Comparison of ENCODE assay signal across 14 cellular contexts in the genomic region with DNA sequence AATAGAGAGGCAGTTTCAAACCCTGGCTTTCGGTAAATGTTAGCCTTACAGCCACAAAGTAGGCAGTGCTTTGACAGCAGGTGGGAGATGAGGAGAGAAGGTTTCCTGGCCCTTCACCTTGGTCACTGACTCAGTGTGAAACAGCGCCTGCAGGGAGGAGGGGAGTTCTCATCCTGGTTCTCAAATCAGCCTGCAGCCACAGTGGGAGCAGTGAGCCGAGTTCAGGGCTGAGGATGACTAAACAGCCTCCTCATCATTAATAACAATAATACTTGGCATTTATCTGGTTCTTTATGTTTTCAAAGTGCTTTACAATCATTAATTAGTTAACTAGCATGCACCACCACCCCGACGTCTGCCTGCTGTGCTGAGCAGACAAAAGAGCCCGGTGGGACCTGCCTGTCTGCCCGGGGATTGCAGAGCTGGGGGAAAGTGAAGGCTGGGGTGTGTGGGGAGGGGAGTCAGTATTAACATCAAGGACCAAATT. TPM values are rescaled to one million over a fixed set of nuclear protein-coding genes. Genes with fewer than 3 reads are reported as not detected.
DNase-seq lines count a peak whose midpoint lies in the region; ATAC-seq and TF ChIP-seq lines count a peak whose summit lies in the region.
"Had no signal": no experiment of that assay in that cellular context is flagged by ENCODE, and none has a peak within 500 bp of the region (broad histone marks: within the 10 kb centered on the region; RNA-seq: fewer than 3 reads in every experiment).

No MANE protein-coding gene starts in this region.

- H3K36me3 ChIP-seq in stomach (no peaks in the 10 kb centered on the region), prostate gland (no peaks in the 10 kb centered on the region)
- H3K36me3 ChIP-seq: left lung, vagina had no signal

- H3K4me3 ChIP-seq in stomach: no peak overlapping the region
- H3K4me3 ChIP-seq in prostate gland: no peak overlapping the region
- H3K4me3 ChIP-seq: dorsolateral prefrontal cortex, left lung, vagina had no signal

- TF ChIP-seq POLR2A in stomach (IDR thresholded peaks at IDR 0.05) (no peak), prostate gland (IDR thresholded peaks at IDR 0.05) (no peak)

- peaks cover 59% of the 10 kb centered on the region for H3K4me1 Mint-ChIP-seq in activated CD4-positive, alpha-beta memory T cell treated with anti-CD3 and anti-CD28 coated beads for 36 hours (ENCODE audit: low read depth)

- H3K27ac Mint-ChIP-seq in activated CD4-positive, alpha-beta memory T cell treated with anti-CD3 and anti-CD28 coated beads for 36 hours: no peak overlapping the region
- H3K27ac Mint-ChIP-seq: CD4-positive, alpha-beta T cell had no signal

- TF ChIP-seq CTCF in stomach (IDR thresholded peaks at IDR 0.05) (no peak), prostate gland (IDR thresholded peaks at IDR 0.05) (no peak)

- H3K36me3 Mint-ChIP-seq in activated CD4-positive, alpha-beta memory T cell treated with anti-CD3 and anti-CD28 coated beads for 36 hours: no peaks in the 10 kb centered on the region

- 45 to 57% (median 47%) methylated on average over 7 of the region's 7 CpGs for WGBS in stomach, 5 donors
- WGBS in prostate gland: 51% methylated on average over 7 of the region's 7 CpGs

- no peak overlapping the region for H3K27ac ChIP-seq in stomach
- H3K27ac ChIP-seq in prostate gland: no peak overlapping the region
- H3K27ac ChIP-seq: dorsolateral prefrontal cortex, left lung, vagina, VCaP had no signal

- intact Hi-C loops in activated CD4-positive, alpha-beta memory T cell treated with anti-CD3 and anti-CD28 coated beads for 36 hours (cut with micrococcal nuclease): loop anchor here (1.0 kb wide), 1 partner anchor 19 kb away; no protein-coding TSS in a partner anchor
- intact Hi-C loops in stomach (cut with DNase I; ENCODE audit: low total_unique reads): no loop called here
- intact Hi-C loops in prostate gland (cut with DNase I): no loop called here

- no peaks in the 10 kb centered on the region for H3K27me3 Mint-ChIP-seq in activated CD4-positive, alpha-beta memory T cell treated with anti-CD3 and anti-CD28 coated beads for 36 hours
- H3K27me3 Mint-ChIP-seq: CD4-positive, alpha-beta T cell had no signal

- DNase-seq in stimulated activated CD4-positive, alpha-beta T cell treated with anti-CD3 and anti-CD28 coated beads, Interleukin-4, amount 100 ng/mL, for 24 hours: peak; percentile 28
- no peak for DNase-seq in stimulated activated CD4-positive, alpha-beta T cell treated with anti-CD3 and anti-CD28 coated beads, Interleukin-2, amount 100 ng/mL, for 48 hours
- peak; percentile 73 for DNase-seq in activated CD4-positive, alpha-beta memory T cell treated with anti-CD3 and anti-CD28 coated beads for 36 hours
- DNase-seq in stomach: peak; percentile 20
- no peak for DNase-seq in mucosa of gallbladder (ENCODE audit: low spot score)
- no peak for DNase-seq in activated CD4-positive, CD25-positive, alpha-beta regulatory T cell (lab: John Stamatoyannopoulos, UW)
- DNase-seq in prostate gland (ENCODE audit: low spot score): no peak
- DNase-seq: CD4-positive, alpha-beta T cell; dorsolateral prefrontal cortex; left lung; NCI-H1930 had no signal

- no peaks in the 10 kb centered on the region for H3K4me1 ChIP-seq in stomach
- H3K4me1 ChIP-seq in prostate gland (replicated peaks): no peaks in the 10 kb centered on the region
- H3K4me1 ChIP-seq: left lung, vagina had no signal

- ATAC-seq in HG02884 (IDR thresholded peaks at IDR 0.05; ENCODE audit: unreplicated experiment): peak; percentile 33
- ATAC-seq: left lung had no signal

- CTCF ChIA-PET in activated CD4-positive, alpha-beta memory T cell treated with anti-CD3 and anti-CD28 coated beads for 36 hours (lab: Charles Lee): interaction anchor here (1.0 to 1.4 kb wide), 3 partner anchors 18 to 30 kb away, joined by 3 to 5 read pairs (median 4); no protein-coding TSS in a partner anchor

- no peak overlapping the region for H3K4me3 Mint-ChIP-seq in activated CD4-positive, alpha-beta memory T cell treated with anti-CD3 and anti-CD28 coated beads for 36 hours
- H3K4me3 Mint-ChIP-seq: CD4-positive, alpha-beta T cell had no signal

- no peaks in the 10 kb centered on the region for H3K9me3 Mint-ChIP-seq in activated CD4-positive, alpha-beta memory T cell treated with anti-CD3 and anti-CD28 coated beads for 36 hours
- H3K9me3 Mint-ChIP-seq: CD4-positive, alpha-beta T cell had no signal

- H3K27me3 ChIP-seq in stomach (no peaks in the 10 kb centered on the region), prostate gland (replicated peaks; ENCODE audit: insufficient read depth) (no peaks in the 10 kb centered on the region)
- H3K27me3 ChIP-seq: left lung, vagina had no signal

- TF ChIP-seq EP300 in stomach (IDR thresholded peaks at IDR 0.05): no peak

- H3K9me3 ChIP-seq in stomach: no peaks in the 10 kb centered on the region
- H3K9me3 ChIP-seq in prostate gland: no peaks in the 10 kb centered on the region
- H3K9me3 ChIP-seq: left lung, vagina had no signal

- POLR2A ChIA-PET in activated CD4-positive, alpha-beta memory T cell treated with anti-CD3 and anti-CD28 coated beads for 36 hours (lab: Charles Lee): interaction anchor here (1.5 kb wide), 1 partner anchor 18 kb away, joined by 3 read pairs; no protein-coding TSS in a partner anchor

RNA-seq across cellular contexts. Expression of gene PRDM1, which starts 59.6 kb away (rescaled TPM):
- total RNA-seq in activated CD4-positive, alpha-beta memory T cell treated with anti-CD3 and anti-CD28 coated beads for 36 hours: 10 to 100 TPM; 70.9 to 78.9 TPM
- total RNA-seq in stomach (10 to 100 TPM in 2 of 5 donors, 1 to 10 TPM in 2, under 1 TPM in 1; under 0.01 to 22.7 (median 6.4) TPM), mucosa of gallbladder (16.9 TPM), prostate gland (1 to 10 TPM; 3.5 TPM)
- 1 to 10 TPM; 3.1 to 7.0 (median 3.6) TPM for polyA plus RNA-seq in stomach

Comparison
In these comparisons a context has a peak if more than half of its experiments do, and no peak if none do; other contexts are left out.
1. DNase-seq: peak in stimulated activated CD4-positive, alpha-beta T cell treated with anti-CD3 and anti-CD28 coated beads, Interleukin-4, amount 100 ng/mL, for 24 hours (single experiment), activated CD4-positive, alpha-beta memory T cell treated with anti-CD3 and anti-CD28 coated beads for 36 hours (single experiment) and stomach (single experiment); none in stimulated activated CD4-positive, alpha-beta T cell treated with anti-CD3 and anti-CD28 coated beads, Interleukin-2, amount 100 ng/mL, for 48 hours (0 of 2), mucosa of gallbladder (single experiment), activated CD4-positive, CD25-positive, alpha-beta regulatory T cell (0 of 4) and prostate gland (single experiment).